In genomic region chr16:369275-369865, GRCh38 we compare ENCODE assay signal across 8 cellular contexts. TPM values are rescaled to one million over a fixed set of nuclear protein-coding genes. Genes with fewer than 3 reads are reported as not detected.
DNase-seq lines count a peak whose midpoint lies in the region; ATAC-seq and TF ChIP-seq lines count a peak whose summit lies in the region.

No MANE protein-coding gene starts in this region.

- 75% methylated on average over 20 of the region's 20 CpGs for WGBS in lower leg skin, 2 donors

- H3K27ac ChIP-seq in DND-41 (ENCODE audit: low read length) (no peak overlapping the region), parathyroid adenoma (no peak overlapping the region)

- H3K4me2 ChIP-seq in DND-41 (ENCODE audit: insufficient read depth, low read length) (peak overlapping the region; percentile 65), Loucy (ENCODE audit: low read depth, low read length, poor library complexity, severe bottlenecking) (peak overlapping the region; percentile 64), parathyroid adenoma (ENCODE audit: low read length) (peak overlapping the region; percentile 67)

- peak overlapping the region; percentile 83 for H3K27ac Mint-ChIP-seq in dendritic cell treated with granulocyte-macrophage colony-stimulating factor and Interleukin-4, amounts not matched to agents 40 ng/mL and 50 ng/mL, for 4 days

- H3K9me3 ChIP-seq in DND-41 (ENCODE audit: insufficient read depth, low read length, severe bottlenecking) (no peaks in the 10 kb centered on the region), Loucy (ENCODE audit: insufficient read depth, low read depth, low read length) (no peaks in the 10 kb centered on the region), parathyroid adenoma (ENCODE audit: control insufficient read depth, low read length) (no peaks in the 10 kb centered on the region)

- H3K36me3 ChIP-seq in DND-41 (ENCODE audit: insufficient read depth, low read length) (peaks cover 67% of the 10 kb centered on the region), Loucy (ENCODE audit: insufficient read depth, low read length) (no peaks in the 10 kb centered on the region; the same call in 1 of the 2 replicates), parathyroid adenoma (ENCODE audit: control insufficient read depth, insufficient read depth, low read length) (no peaks in the 10 kb centered on the region)

- DNase-seq in DND-41 (no peak), germinal center (ENCODE audit: low spot score) (no peak), lower leg skin (ENCODE audit: low spot score in 2 of 2) (no peak)

- H3K9ac ChIP-seq in DND-41 (ENCODE audit: low read depth, low read length) = peak overlapping the region; percentile 56
- peak overlapping the region; percentile 39 for H3K9ac ChIP-seq in Loucy (ENCODE audit: low read depth, low read length, poor library complexity, severe bottlenecking)
- no peak overlapping the region for H3K9ac ChIP-seq in parathyroid adenoma

- H3K27me3 Mint-ChIP-seq in dendritic cell treated with granulocyte-macrophage colony-stimulating factor and Interleukin-4, amounts not matched to agents 40 ng/mL and 50 ng/mL, for 4 days = peaks cover 2% of the 10 kb centered on the region

- peaks cover 20% of the 10 kb centered on the region; the same call in 1 of the 2 replicates for H4K20me1 ChIP-seq in DND-41 (ENCODE audit: insufficient read depth, low read length)
- H4K20me1 ChIP-seq in Loucy (ENCODE audit: insufficient read depth, low read length, poor library complexity, severe bottlenecking) = no peaks in the 10 kb centered on the region

- H3K36me3 Mint-ChIP-seq in dendritic cell treated with granulocyte-macrophage colony-stimulating factor and Interleukin-4, amounts not matched to agents 40 ng/mL and 50 ng/mL, for 4 days (ENCODE audit: low read depth) = peaks cover 71% of the 10 kb centered on the region

- peak overlapping the region in 1 of 2 experiments; percentile 53; a peak in 3 of 4 replicates for H3K4me3 ChIP-seq in DND-41 (ENCODE audit: low read depth in 1 of 2, low read length in 2 of 2)
- peak overlapping the region; percentile 58 for H3K4me3 ChIP-seq in Loucy (ENCODE audit: low read length, poor library complexity, severe bottlenecking)
- peak overlapping the region; percentile 26 for H3K4me3 ChIP-seq in parathyroid adenoma (ENCODE audit: low read depth, low read length)
- no peak overlapping the region for H3K4me3 ChIP-seq in lower leg skin (ENCODE audit: low read depth, poor library complexity, severe bottlenecking)

- TF ChIP-seq CTCF in DND-41 (IDR thresholded peaks at IDR 0.05; ENCODE audit: borderline replicate concordance, extremely low read depth, low read length, poor library complexity, severe bottlenecking) (no peak), Loucy (conservative IDR thresholded peaks at IDR 0.05; ENCODE audit: low read length) (no peak), parathyroid adenoma (IDR thresholded peaks at IDR 0.05) (no peak), lower leg skin (IDR thresholded peaks at IDR 0.05) (no peak)

- H3K27me3 ChIP-seq in DND-41 (ENCODE audit: insufficient read depth, low read length, poor library complexity) (no peaks in the 10 kb centered on the region), Loucy (ENCODE audit: insufficient read depth, low read length, poor library complexity, severe bottlenecking) (no peaks in the 10 kb centered on the region), parathyroid adenoma (ENCODE audit: control insufficient read depth, insufficient read depth, low read length) (no peaks in the 10 kb centered on the region)

- no peaks in the 10 kb centered on the region for H3K9me3 Mint-ChIP-seq in dendritic cell treated with granulocyte-macrophage colony-stimulating factor and Interleukin-4, amounts not matched to agents 40 ng/mL and 50 ng/mL, for 4 days

- H3K4me1 Mint-ChIP-seq in dendritic cell treated with granulocyte-macrophage colony-stimulating factor and Interleukin-4, amounts not matched to agents 40 ng/mL and 50 ng/mL, for 4 days (ENCODE audit: low read depth) = peaks cover 41% of the 10 kb centered on the region

- no peaks in the 10 kb centered on the region for H3K9me2 ChIP-seq in Loucy (replicated peaks; ENCODE audit: low read depth, low read length)

- H2AFZ ChIP-seq in DND-41 (ENCODE audit: low read depth, low read length) = no peak overlapping the region
- H2AFZ ChIP-seq in Loucy (ENCODE audit: low read length) = no peak overlapping the region
- H2AFZ ChIP-seq in parathyroid adenoma = no peak overlapping the region

- intact Hi-C loops in dendritic cell treated with granulocyte-macrophage colony-stimulating factor and Interleukin-4, amounts not matched to agents 40 ng/mL and 50 ng/mL, for 4 days (cut with micrococcal nuclease) = no loop called here
- intact Hi-C loops in lower leg skin (cut with DNase I; ENCODE audit: low total_unique reads) = no loop called here

- TF ChIP-seq POLR2A in lower leg skin (IDR thresholded peaks at IDR 0.05) = no peak

- no peaks in the 10 kb centered on the region for H3F3A ChIP-seq in Loucy (ENCODE audit: low read depth)

- H3K4me3 Mint-ChIP-seq in dendritic cell treated with granulocyte-macrophage colony-stimulating factor and Interleukin-4, amounts not matched to agents 40 ng/mL and 50 ng/mL, for 4 days = peak overlapping the region; percentile 72

- H3K4me1 ChIP-seq in DND-41 (ENCODE audit: insufficient read depth, low read length) (peaks cover 27% of the 10 kb centered on the region), Loucy (ENCODE audit: insufficient read depth, low read length, poor library complexity, severe bottlenecking) (no peaks in the 10 kb centered on the region), parathyroid adenoma (peaks cover 9% of the 10 kb centered on the region)

- ATAC-seq in DND-41 (ENCODE audit: insufficient read depth, low read depth) (no peak), HG03108 (IDR thresholded peaks at IDR 0.05; ENCODE audit: unreplicated experiment) (no peak), GM21717 (IDR thresholded peaks at IDR 0.05; ENCODE audit: unreplicated experiment) (no peak)

- H3K79me2 ChIP-seq in DND-41 (ENCODE audit: insufficient read depth, low read length) (peaks cover 7% of the 10 kb centered on the region), Loucy (ENCODE audit: insufficient read depth, low read length) (peaks cover 6% of the 10 kb centered on the region; the same call in 1 of the 2 replicates), parathyroid adenoma (no peaks in the 10 kb centered on the region)

RNA-seq across cellular contexts. Expression of gene MRPL28, which starts 1.0 kb away (rescaled TPM):
- total RNA-seq in lower leg skin = 10 to 100 TPM; 55.1 to 70.8 (median 61.6) TPM

RNA-seq across cellular contexts. Expression of gene PGAP6, which starts 12.4 kb away (rescaled TPM):
- total RNA-seq in lower leg skin = 10 to 100 TPM; 13.8 to 30.0 (median 19.4) TPM

RNA-seq across cellular contexts. Expression of gene AXIN1, which starts 16.8 kb away (rescaled TPM):
- total RNA-seq in lower leg skin = 10 to 100 TPM; 37.9 to 45.7 (median 40.6) TPM

RNA-seq across cellular contexts. Expression of gene NME4, which starts 27.6 kb away (rescaled TPM):
- 10 to 100 TPM; 15.4 to 29.8 (median 19.5) TPM for total RNA-seq in lower leg skin

RNA-seq across cellular contexts. Expression of gene DECR2, which starts 32.3 kb away (rescaled TPM):
- total RNA-seq in lower leg skin = 10 to 100 TPM; 14.0 to 21.0 (median 18.8) TPM
